Comparison of ENCODE assay signal across 21 cellular contexts in the genomic region with DNA sequence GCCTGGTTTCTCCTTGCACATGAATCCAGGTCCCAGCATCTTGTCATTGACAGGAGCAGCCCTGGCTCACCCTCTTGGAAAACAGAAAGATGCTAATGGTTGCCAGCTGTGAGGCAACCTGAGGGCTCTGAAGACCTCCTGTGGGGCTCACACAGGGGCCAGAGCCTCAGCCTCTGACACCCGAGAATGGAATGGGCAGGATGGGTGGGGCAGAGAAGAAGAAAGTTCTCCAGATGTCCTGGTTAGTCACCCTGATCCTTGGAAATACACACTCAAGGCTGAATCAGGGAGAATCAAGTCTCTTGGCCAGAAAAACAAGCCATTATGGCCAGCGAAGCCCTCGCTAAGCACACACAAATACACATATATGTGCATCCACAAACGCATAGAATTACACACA. TPM values are rescaled to one million over a fixed set of nuclear protein-coding genes. Genes with fewer than 3 reads are reported as not detected.
DNase-seq lines count a peak whose midpoint lies in the region; ATAC-seq, FAIRE-seq and TF ChIP-seq lines count a peak whose summit lies in the region.
"Had no signal": no experiment of that assay in that cellular context is flagged by ENCODE, and none has a peak within 500 bp of the region (broad histone marks: within the 10 kb centered on the region; RNA-seq: fewer than 3 reads in every experiment).

No MANE protein-coding gene starts in this region.

- POLR2A ChIA-PET in IMR-90 (lab: Charles Lee; ENCODE audit: unreplicated experiment) (no interaction called here), SK-N-SH (lab: Yijun Ruan, JAX) (no interaction called here)

- H3K4me2 ChIP-seq in IMR-90 (ENCODE audit: low read depth, low read length) (no peak overlapping the region), SK-N-SH (no peak overlapping the region)

- H3K9me1 ChIP-seq in IMR-90 (ENCODE audit: insufficient read depth, low read length) = no peaks in the 10 kb centered on the region

- peak overlapping the region; percentile 3; the same call in 1 of the 2 replicates for H3K18ac ChIP-seq in IMR-90 (ENCODE audit: low read depth, low read length)

- no peak overlapping the region for H2AK5ac ChIP-seq in IMR-90 (ENCODE audit: low read depth, low read length)

- no peak overlapping the region for H4K91ac ChIP-seq in IMR-90 (ENCODE audit: insufficient read depth, low read depth, low read length)

- H3K23ac ChIP-seq in IMR-90 (ENCODE audit: low read depth, low read length) = no peak overlapping the region

- no peak overlapping the region for H4K8ac ChIP-seq in IMR-90 (ENCODE audit: low read depth in 2 of 2, low read length in 2 of 2)

- no peak for TF ChIP-seq EP300 in SK-N-SH (IDR thresholded peaks at IDR 0.05; ENCODE audit: borderline replicate concordance in 1 of 2, low read depth in 1 of 2, low read length in 1 of 2)

- DNase-seq in Daoy (ENCODE audit: low read depth) = peak; percentile 62
- DNase-seq in IMR-90 = peak; percentile 84
- peak; percentile 70 for DNase-seq in bronchial epithelial cell (ENCODE audit: low read depth)
- DNase-seq in iris pigment epithelial cell (ENCODE audit: low read depth) = peak; percentile 72
- no peak for DNase-seq in activated CD4-positive, alpha-beta T cell treated with anti-CD3 and anti-CD28 coated beads for 1 hour
- DNase-seq in NCI-H1417 treated with DMSO at 0.1 percent for 48 hours (lab: John Stamatoyannopoulos, UW) = no peak
- DNase-seq in NCI-H2107 (lab: John Stamatoyannopoulos, UW) = no peak
- DNase-seq in SK-N-SH = no peak
- DNase-seq: activated CD4-positive, alpha-beta T cell treated with anti-CD3 and anti-CD28 coated beads for 36 hours; central memory CD4-positive, alpha-beta T cell; DMS79 treated with DMSO at 0.1 percent for 48 hours; NCI-H82; stomach; T-helper 2 cell had no signal

- in situ Hi-C loops in IMR-90 (cut with MboI; ENCODE audit: low sequenced_read_pairs) = no loop called here

- H2BK20ac ChIP-seq in IMR-90 (ENCODE audit: low read depth, low read length) = no peak overlapping the region

- H3K27me3 ChIP-seq in IMR-90 (ENCODE audit: control insufficient read depth, insufficient read depth, low read length) = no peaks in the 10 kb centered on the region
- H3K27me3 ChIP-seq in bronchial epithelial cell (ENCODE audit: control insufficient read depth, insufficient read depth, low read length) = no peaks in the 10 kb centered on the region
- H3K27me3 ChIP-seq in SK-N-SH (ENCODE audit: insufficient read depth) = no peaks in the 10 kb centered on the region
- H3K27me3 ChIP-seq: stomach had no signal

- H2BK15ac ChIP-seq in IMR-90 (ENCODE audit: low read depth, low read length) = no peak overlapping the region

- no peak overlapping the region for H3K56ac ChIP-seq in IMR-90 (ENCODE audit: extremely low read depth, insufficient read depth, low read length)

- TF ChIP-seq CTCF in IMR-90 (conservative IDR thresholded peaks at IDR 0.05; ENCODE audit: low read depth, low read length) (no peak), bronchial epithelial cell (IDR thresholded peaks at IDR 0.05; ENCODE audit: insufficient read depth, low read length, severe bottlenecking) (no peak), SK-N-SH (IDR thresholded peaks at IDR 0.05) (no peak)

- H3K9me2 ChIP-seq in SK-N-SH = no peaks in the 10 kb centered on the region

- no peak overlapping the region for H2AK9ac ChIP-seq in IMR-90 (replicated peaks; ENCODE audit: low read depth, low read length, poor library complexity)

- H3K9me3 ChIP-seq in IMR-90 (ENCODE audit: control insufficient read depth, insufficient read depth, low read length) (no peaks in the 10 kb centered on the region), SK-N-SH (no peaks in the 10 kb centered on the region)
- H3K9me3 ChIP-seq: stomach had no signal

- no peaks in the 10 kb centered on the region for H3K79me1 ChIP-seq in IMR-90 (ENCODE audit: low read depth in 1 of 2, low read length in 2 of 2)

- no TSS peak for BruUV-seq in IMR-90 (replicated peaks; lab: Mats Ljungman, UMichigan)

- H3K4me1 ChIP-seq in IMR-90 (ENCODE audit: control insufficient read depth, insufficient read depth, low read length) = no peaks in the 10 kb centered on the region; the same call in 1 of the 2 replicates
- peaks cover 0 to 13% of the 10 kb centered on the region in 2 experiments; a peak in 2 of 4 replicates for H3K4me1 ChIP-seq in SK-N-SH (ENCODE audit: control insufficient read depth in 1 of 2, insufficient read depth in 2 of 2, low read depth in 1 of 2, low read length in 1 of 2)
- H3K4me1 ChIP-seq: stomach had no signal

- H4K20me1 ChIP-seq in IMR-90 (ENCODE audit: insufficient read depth, low read length) (no peaks in the 10 kb centered on the region), SK-N-SH (ENCODE audit: insufficient read depth) (no peaks in the 10 kb centered on the region)

- peak overlapping the region; percentile 5 for H2BK5ac ChIP-seq in IMR-90 (ENCODE audit: low read depth, low read length, poor library complexity, severe bottlenecking)

- H3K36me3 ChIP-seq in IMR-90 (ENCODE audit: control insufficient read depth, insufficient read depth, low read length) (no peaks in the 10 kb centered on the region), bronchial epithelial cell (ENCODE audit: control insufficient read depth, insufficient read depth, low read length) (no peaks in the 10 kb centered on the region), SK-N-SH (replicated peaks in 1 of 2; ENCODE audit: control insufficient read depth in 1 of 2, insufficient read depth in 2 of 2, low read length in 1 of 2) (no peaks in the 10 kb centered on the region)
- H3K36me3 ChIP-seq: stomach had no signal

- ATAC-seq in IMR-90 (ENCODE audit: low read depth) = peak; percentile 91
- ATAC-seq: activated CD4-positive, alpha-beta T cell treated with anti-CD3 and anti-CD28 coated beads for 36 hours; GM12878 had no signal

- no peak overlapping the region for H3K14ac ChIP-seq in IMR-90 (replicated peaks; ENCODE audit: low read depth, low read length)

- no peak for TF ChIP-seq POLR2A in IMR-90 (IDR thresholded peaks at IDR 0.05; ENCODE audit: low read depth, low read length)

- no peaks in the 10 kb centered on the region for H3F3A ChIP-seq in SK-N-SH (replicated peaks; ENCODE audit: insufficient read depth)

- no peak overlapping the region for H2AFZ ChIP-seq in IMR-90 (replicated peaks; ENCODE audit: low read length, poor library complexity)
- H2AFZ ChIP-seq in SK-N-SH (ENCODE audit: low read depth) = no peak overlapping the region

- H3K27ac ChIP-seq in IMR-90 (ENCODE audit: insufficient read depth, low read length) (no peak overlapping the region), SK-N-SH (ENCODE audit: low read depth in 2 of 2, low read length in 1 of 2) (no peak overlapping the region)
- H3K27ac ChIP-seq: stomach had no signal

- H3K9ac ChIP-seq in IMR-90 (ENCODE audit: low read depth, low read length) = no peak overlapping the region
- no peak overlapping the region for H3K9ac ChIP-seq in SK-N-SH

- H2BK120ac ChIP-seq in IMR-90 (ENCODE audit: low read depth, low read length) = no peak overlapping the region

- H3K4me3 ChIP-seq in IMR-90 (ENCODE audit: insufficient read depth, low read depth, low read length) (no peak overlapping the region), bronchial epithelial cell (ENCODE audit: low read depth, low read length) (no peak overlapping the region), SK-N-SH (ENCODE audit: low read depth in 2 of 2, low read length in 1 of 2) (no peak overlapping the region)
- H3K4me3 ChIP-seq: GM12878, stomach had no signal

- H4K5ac ChIP-seq in IMR-90 (ENCODE audit: low read depth, low read length) = no peak overlapping the region

- dilution Hi-C loops in IMR-90 (cut with HindIII; ENCODE audit: low sequenced_read_pairs, unreplicated experiment) = no loop called here

- TF ChIP-seq RAD21 in IMR-90 (IDR thresholded peaks at IDR 0.05; ENCODE audit: low read length) (no peak), SK-N-SH (IDR thresholded peaks at IDR 0.05; ENCODE audit: low read length) (no peak)

- no peak overlapping the region for H3K4ac ChIP-seq in IMR-90 (ENCODE audit: low read depth, low read length)

- H3K79me2 ChIP-seq in SK-N-SH (ENCODE audit: insufficient read depth) = no peaks in the 10 kb centered on the region

- CTCF ChIA-PET in IMR-90 (lab: Yijun Ruan, JAX) = interaction anchor here (0.6 kb wide), 1 partner anchor 884 kb away, joined by 6 read pairs; no protein-coding TSS in a partner anchor
- CTCF ChIA-PET in SK-N-SH (lab: Yijun Ruan, JAX) = interaction anchor here (1.2 kb wide), 1 partner anchor 24 kb away, joined by 3 read pairs; no protein-coding TSS in a partner anchor

- no CpG with 5 or more reads among the region's 4 CpGs for WGBS in IMR-90 (ENCODE audit: extremely low coverage in 2 of 2, insufficient read length in 1 of 2), 2 experiments
- WGBS in SK-N-SH (ENCODE audit: low lambda C conversion rate) = 40% methylated on average over 4 of the region's 4 CpGs

- intact Hi-C loops in IMR-90 (cut with micrococcal nuclease) = no loop called here

- no peak for FAIRE-seq in bronchial epithelial cell (lab: Jason Lieb, UNC)
- FAIRE-seq: GM12878, HTR-8/SVneo, urothelium cell line had no signal

TF ChIP-seq in IMR-90, 13 proteins besides CTCF, POLR2A, EP300 and RAD21:
- TF ChIP-seq FOS (IDR thresholded peaks at IDR 0.05; ENCODE audit: low read depth, low read length) (no peak), CEBPB (IDR thresholded peaks at IDR 0.05; ENCODE audit: low read depth, low read length) (peak; percentile 44; the same call in 1 of the 2 replicates), RCOR1 (IDR thresholded peaks at IDR 0.05; ENCODE audit: insufficient replicate concordance, low read length) (no peak)

TF ChIP-seq in SK-N-SH, 30 proteins besides CTCF, POLR2A, EP300 and RAD21 (continues in another document):
- no peak for TF ChIP-seq FOXM1 (IDR thresholded peaks at IDR 0.05; ENCODE audit: low read depth)
- TF ChIP-seq EZH2phosphoT487 (IDR thresholded peaks at IDR 0.05; ENCODE audit: borderline replicate concordance, low read depth) = no peak
- TF ChIP-seq JUND (IDR thresholded peaks at IDR 0.05) = no peak
- TF ChIP-seq FOXJ3 (CRISPR knock-in tag; IDR thresholded peaks at IDR 0.05) = no peak
- TF ChIP-seq MEF2A (IDR thresholded peaks at IDR 0.05; ENCODE audit: borderline replicate concordance, low read depth) = no peak
- no peak for TF ChIP-seq TAF1 (IDR thresholded peaks at IDR 0.05; ENCODE audit: borderline replicate concordance, low read depth, low read length)
- no peak for TF ChIP-seq SMC3 (IDR thresholded peaks at IDR 0.05; ENCODE audit: low read depth, low read length)
- TF ChIP-seq GATA2 (CRISPR knock-in tag; IDR thresholded peaks at IDR 0.05) = no peak

RNA-seq across cellular contexts. Expression of gene SPATA31E1, which starts 32.3 kb away (rescaled TPM):
- not detected in 2 replicates for total RNA-seq in Daoy (2014; rRNA removed; shearing (Covaris generic))
- total RNA-seq in IMR-90 (2012; rRNA removed) (not detected in 2 replicates), bronchial epithelial cell (not detected in 2 replicates)
- polyA plus RNA-seq in IMR-90 (2012; rRNA removed) (0.03 and 0.04 TPM in 2 replicates), SK-N-SH (2012; rRNA removed) (not detected in 2 replicates)
- polyA plus RNA-seq in IMR-90 (2012; cell fraction: cytosol; rRNA removed) = 0.02 TPM in 1 of 2 replicates, not detected in the other
- 0.19 and 0.20 TPM in 2 replicates for polyA plus RNA-seq in IMR-90 (2012; cell fraction: nucleus; rRNA removed; ENCODE audit: low replicate concordance)
- polyA plus RNA-seq in SK-N-SH (2012; cell fraction: cytosol; rRNA removed) = not detected in 2 replicates
- not detected in 2 replicates for polyA plus RNA-seq in SK-N-SH (2012; cell fraction: nucleus; rRNA removed)
- total RNA-seq: activated CD4-positive, alpha-beta T cell treated with anti-CD3 and anti-CD28 coated beads for 36 hours; GM12878; liver; myocyte; progenitor cell of endocrine pancreas; stomach had no signal
- polyA plus RNA-seq: CD14-positive monocyte, GM12878, liver, stomach had no signal

Comparison
In these comparisons a context has a peak if more than half of its experiments do, and no peak if none do; other contexts are left out.
1. DNase-seq: peak in Daoy (single experiment), IMR-90 (single experiment), bronchial epithelial cell (single experiment) and iris pigment epithelial cell (single experiment); none in activated CD4-positive, alpha-beta T cell treated with anti-CD3 and anti-CD28 coated beads for 1 hour (single experiment), NCI-H1417 treated with DMSO at 0.1 percent for 48 hours (single experiment), NCI-H2107 (single experiment) and SK-N-SH (single experiment).